ENCODE assay signal across 8 cellular contexts in genomic region chr6:10465633-10466499, GRCh38. TPM values are rescaled to one million over a fixed set of nuclear protein-coding genes. Genes with fewer than 3 reads are reported as not detected.
DNase-seq lines count a peak whose midpoint lies in the region; FAIRE-seq and TF ChIP-seq lines count a peak whose summit lies in the region.

No MANE protein-coding gene starts in this region.

- POLR2A ChIA-PET in HEK293 (lab: Yijun Ruan, JAX): no interaction called here

- H3K9me3 ChIP-seq in HEK293 (ENCODE audit: control insufficient read depth, insufficient read depth, low read depth, low read length): no peaks in the 10 kb centered on the region

- no peak overlapping the region for H3K4me3 ChIP-seq in HEK293 (ENCODE audit: low read depth, low read length)
- H3K4me3 ChIP-seq in fibroblast of the aortic adventitia (ENCODE audit: low read depth, low read length): no peak overlapping the region

- no peak overlapping the region for H3K27ac ChIP-seq in HEK293 (ENCODE audit: extremely low read depth, low read depth, low read length)

- TF ChIP-seq CTCF in HEK293 (tag by site-specific recombination; IDR thresholded peaks at IDR 0.05) (no peak), fibroblast of the aortic adventitia (IDR thresholded peaks at IDR 0.05; ENCODE audit: insufficient read depth, low read length) (peak; percentile 54)

- DNase-seq in EH (ENCODE audit: low read depth) (peak; percentile 57), RPMI7951 (ENCODE audit: low read depth) (peak; percentile 50), fibroblast of the aortic adventitia (ENCODE audit: low read depth) (peak; percentile 41), urothelium cell line (ENCODE audit: low spot score) (peak; percentile 61), retina (no peak), NCI-H345 treated with DMSO at 0.1 percent for 48 hours (lab: John Stamatoyannopoulos, UW; ENCODE audit: unreplicated experiment) (no peak), NCI-H187 (lab: John Stamatoyannopoulos, UW) (no peak)

- H3K36me3 ChIP-seq in HEK293 (ENCODE audit: control insufficient read depth in 2 of 2, insufficient read depth in 1 of 2, low read length in 2 of 2): no peaks in the 10 kb centered on the region

- CTCF ChIA-PET in HEK293 (lab: Yijun Ruan, JAX): interaction anchor here (0.6 to 3.2 kb wide), 23 partner anchors 9 to 1919 kb away, joined by 3 to 20 read pairs (median 4); no protein-coding TSS in a partner anchor

- no peaks in the 10 kb centered on the region for H3K4me1 ChIP-seq in HEK293 (ENCODE audit: control insufficient read depth, insufficient read depth, low read length)

- FAIRE-seq in urothelium cell line (lab: Jason Lieb, UNC): no peak

TF ChIP-seq in HEK293, 187 proteins besides CTCF, POLR2A, EP300 and RAD21:
- TF ChIP-seq ZNF654 (tag by site-specific recombination; IDR thresholded peaks at IDR 0.05; ENCODE audit: low read depth) (0 out of 2 replicates have a peak, but pooled peaks have one; percentile 11), PATZ1 (tag by site-specific recombination; IDR thresholded peaks at IDR 0.05) (no peak), ZNF211 (tag by site-specific recombination; IDR thresholded peaks at IDR 0.05; ENCODE audit: low read depth) (no peak), ZNF692 (tag by site-specific recombination; IDR thresholded peaks at IDR 0.05) (no peak), KLF17 (tag by site-specific recombination; IDR thresholded peaks at IDR 0.05) (no peak), TSHZ1 (tag by site-specific recombination; IDR thresholded peaks at IDR 0.05; ENCODE audit: borderline replicate concordance) (no peak)

RNA-seq across cellular contexts. Expression of gene TFAP2A, which starts 51.0 kb away (rescaled TPM):
- 8.9 and 9.0 TPM in 2 replicates for total RNA-seq in RPMI7951 (2014; rRNA removed; shearing (Covaris generic))
- total RNA-seq in fibroblast of the aortic adventitia (ENCODE audit: low replicate concordance): 1.4 TPM in 1 of 2 replicates, not detected in the other

RNA-seq across cellular contexts. Expression of gene GCNT2, which starts 55.3 kb away (rescaled TPM):
- 6.2 and 7.9 TPM in 2 replicates for total RNA-seq in RPMI7951 (2014; rRNA removed; shearing (Covaris generic))
- 2.5 TPM in 1 of 2 replicates, not detected in the other for total RNA-seq in fibroblast of the aortic adventitia (ENCODE audit: low replicate concordance)

Comparison
In these comparisons a context has a peak if more than half of its experiments do, and no peak if none do; other contexts are left out.
1. DNase-seq: peak in EH (single experiment), RPMI7951 (single experiment), fibroblast of the aortic adventitia (single experiment) and urothelium cell line (single experiment); none in retina (single experiment), NCI-H345 treated with DMSO at 0.1 percent for 48 hours (single experiment) and NCI-H187 (0 of 2).